Comparison of ENCODE assay signal across 8 cellular contexts in the genomic region with DNA sequence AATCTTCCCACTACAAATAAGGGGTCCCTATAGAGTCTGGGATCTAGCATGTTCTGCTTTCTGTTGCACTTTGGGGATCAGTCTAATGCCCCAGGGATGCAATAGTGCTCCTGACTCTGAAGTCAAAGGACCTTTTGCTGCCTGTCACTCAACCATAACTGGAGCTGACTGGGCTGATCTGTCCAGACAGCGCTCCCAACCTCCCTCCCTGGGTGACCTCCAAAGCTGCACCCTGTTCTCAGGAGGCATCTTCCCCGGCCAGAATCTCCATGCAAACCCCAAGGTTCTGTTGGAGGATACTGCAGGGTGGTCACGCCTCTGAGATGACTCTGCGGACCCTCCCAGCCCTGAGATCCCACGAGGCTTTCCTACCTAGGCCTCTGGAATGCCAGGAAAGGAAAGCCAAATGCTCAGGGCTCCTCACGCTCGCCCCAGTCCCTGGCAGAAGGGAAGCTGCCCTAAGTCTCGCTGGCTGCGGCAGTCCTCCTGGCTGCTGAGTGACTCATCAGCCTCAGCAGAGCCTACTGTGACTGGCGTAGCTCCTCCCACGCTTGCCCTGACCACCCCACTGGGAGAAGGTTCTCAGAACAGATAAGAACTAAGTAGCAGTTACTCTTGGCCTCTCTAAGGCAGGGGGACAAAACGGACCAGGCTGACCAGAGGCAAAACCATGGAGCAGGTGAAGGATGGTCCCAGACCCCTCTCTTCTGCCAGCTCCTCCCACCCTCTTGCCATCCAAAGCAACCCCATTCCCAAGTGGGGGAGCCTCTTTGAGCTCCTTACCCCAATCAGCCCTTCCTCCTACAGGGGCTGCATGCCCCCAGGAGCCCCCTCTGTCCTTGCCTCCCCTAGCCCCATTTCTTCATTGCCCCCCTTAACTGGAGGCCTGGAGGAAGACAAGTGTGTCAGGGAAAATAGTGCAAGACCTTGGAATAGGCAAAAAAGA.
A peak's percentile ranks its signal among the peaks of the same experiment; 100 is the strongest.
DNase-seq lines count a peak whose midpoint lies in the region; ATAC-seq and TF ChIP-seq lines count a peak whose summit lies in the region.

No MANE protein-coding gene starts in this region.

- no peak overlapping the region for H3K14ac ChIP-seq in mesenchymal stem cell (ENCODE audit: low read length in 2 of 2)

- H2AFZ ChIP-seq in mammary epithelial cell (ENCODE audit: low read depth, low read length) (peak overlapping the region; percentile 22), mesenchymal stem cell (ENCODE audit: low read depth, low read length) (no peak overlapping the region)

- H3K4me2 ChIP-seq in mammary epithelial cell (ENCODE audit: insufficient read depth, low read depth, low read length) (peak overlapping the region; percentile 16), mesenchymal stem cell (ENCODE audit: low read length, poor library complexity, severe bottlenecking) (peak overlapping the region; percentile 40)

- peak overlapping the region in 1 of 2 experiments; percentile 47 for H2BK12ac ChIP-seq in mesenchymal stem cell (ENCODE audit: low read length in 2 of 2)

- H4K20me1 ChIP-seq in mammary epithelial cell (ENCODE audit: insufficient read depth, low read length) = no peaks in the 10 kb centered on the region

- WGBS in mammary epithelial cell (ENCODE audit: low coverage, missing lambda C conversion rate) = 0% methylated on average over 5 of the region's 12 CpGs
- 20% methylated on average over 12 of the region's 12 CpGs for WGBS in mesenchymal stem cell

- no peaks in the 10 kb centered on the region for H3K36me3 ChIP-seq in WERI-Rb-1
- H3K36me3 ChIP-seq in mammary epithelial cell (ENCODE audit: insufficient read depth, low read length) = no peaks in the 10 kb centered on the region
- no peaks in the 10 kb centered on the region for H3K36me3 ChIP-seq in mesenchymal stem cell (ENCODE audit: control insufficient read depth in 1 of 2, insufficient read depth in 2 of 2, low read depth in 1 of 2, low read length in 2 of 2)

- H3K4ac ChIP-seq in mesenchymal stem cell (ENCODE audit: low read depth in 1 of 2, low read length in 2 of 2) = no peak overlapping the region

- H2BK120ac ChIP-seq in mesenchymal stem cell (ENCODE audit: low read depth, low read length) = no peak overlapping the region

- no peaks in the 10 kb centered on the region for H3K27me3 ChIP-seq in WERI-Rb-1 (ENCODE audit: insufficient read depth, low read depth, severe bottlenecking)
- H3K27me3 ChIP-seq in mammary epithelial cell (ENCODE audit: insufficient read depth, low read length) = peaks cover 4% of the 10 kb centered on the region
- no peaks in the 10 kb centered on the region for H3K27me3 ChIP-seq in mesenchymal stem cell (ENCODE audit: control insufficient read depth in 1 of 2, insufficient read depth in 1 of 2, low read length in 2 of 2)

- no peak overlapping the region for H2BK5ac ChIP-seq in mesenchymal stem cell (ENCODE audit: low read depth, low read length, poor library complexity, severe bottlenecking)

- H3K4me1 ChIP-seq in mammary epithelial cell (ENCODE audit: insufficient read depth, low read length) (peaks cover 15% of the 10 kb centered on the region), mesenchymal stem cell (ENCODE audit: control insufficient read depth, insufficient read depth, low read depth, low read length) (peaks cover 34% of the 10 kb centered on the region)

- BruUV-seq in mammary epithelial cell (replicated peaks; lab: Mats Ljungman, UMichigan) = no TSS peak

- ATAC-seq in HG03520 (IDR thresholded peaks at IDR 0.05; ENCODE audit: unreplicated experiment) (no peak), GM21619 (IDR thresholded peaks at IDR 0.05; ENCODE audit: unreplicated experiment) (no peak)

- H4K91ac ChIP-seq in mesenchymal stem cell (ENCODE audit: low read length) = no peak overlapping the region

- H3K9ac ChIP-seq in mammary epithelial cell (ENCODE audit: insufficient read depth, low read length) (no peak overlapping the region), mesenchymal stem cell (ENCODE audit: low read length) (peak overlapping the region; percentile 34)

- CTCF ChIA-PET in mammary epithelial cell (lab: Charles Lee; ENCODE audit: low non-redundant PET) = no interaction called here

- H3K18ac ChIP-seq in mesenchymal stem cell (ENCODE audit: low read depth in 1 of 2, low read length in 2 of 2) = peak overlapping the region in 1 of 2 experiments; percentile 32

- no peaks in the 10 kb centered on the region for H3K79me1 ChIP-seq in mesenchymal stem cell (replicated peaks; ENCODE audit: low read length, poor library complexity, severe bottlenecking)

- no peaks in the 10 kb centered on the region for H3K79me2 ChIP-seq in mammary epithelial cell (ENCODE audit: insufficient read depth, low read length)

- TF ChIP-seq CTCF in WERI-Rb-1 (IDR thresholded peaks at IDR 0.05; ENCODE audit: low read depth, low read length) = no peak
- TF ChIP-seq CTCF in mammary epithelial cell (conservative IDR thresholded peaks at IDR 0.05 in 1 of 2, IDR thresholded peaks at IDR 0.05 in 1 of 2; ENCODE audit: extremely low read depth in 1 of 2, insufficient read depth in 1 of 2, low read depth in 1 of 2, low read length in 2 of 2) = no peak

- no peak overlapping the region for H2BK15ac ChIP-seq in mesenchymal stem cell (ENCODE audit: low read depth, poor library complexity, severe bottlenecking)

- no peak overlapping the region for H4K8ac ChIP-seq in mesenchymal stem cell (ENCODE audit: low read length)

- in situ Hi-C loops in mammary epithelial cell (cut with MboI; ENCODE audit: low sequenced_read_pairs in 2 of 2) = no loop called here

- intact Hi-C loops in mammary epithelial cell (cut with micrococcal nuclease) = no loop called here

- peak overlapping the region; percentile 24 for H2AK5ac ChIP-seq in mesenchymal stem cell (ENCODE audit: low read length, severe bottlenecking)

- no peak overlapping the region for H3K23ac ChIP-seq in mesenchymal stem cell (ENCODE audit: low read length in 2 of 2)

- no peak overlapping the region for H3K27ac ChIP-seq in WERI-Rb-1
- no peak overlapping the region for H3K27ac ChIP-seq in mammary epithelial cell (ENCODE audit: insufficient read depth, low read depth, low read length)
- H3K27ac ChIP-seq in mesenchymal stem cell (ENCODE audit: low read length, poor library complexity, severe bottlenecking) = peak overlapping the region; percentile 35

- no peaks in the 10 kb centered on the region for H3K9me3 ChIP-seq in WERI-Rb-1 (ENCODE audit: severe bottlenecking)
- peaks cover 17% of the 10 kb centered on the region for H3K9me3 ChIP-seq in mammary epithelial cell (replicated peaks; ENCODE audit: insufficient read depth, low read length)
- H3K9me3 ChIP-seq in mesenchymal stem cell (ENCODE audit: control insufficient read depth, low read length) = no peaks in the 10 kb centered on the region

- DNase-seq in CMK (ENCODE audit: low read depth) (peak; percentile 68), HuH-7.5 (ENCODE audit: low spot score) (peak; percentile 62), WERI-Rb-1 (peak; percentile 81), mammary epithelial cell (peak; percentile 78), mesenchymal stem cell (peak; percentile 84)
- DNase-seq in stimulated activated CD8-positive, alpha-beta memory T cell treated with anti-CD3 and anti-CD28 coated beads, Interleukin-7, amount 100 ng/mL, for 1 hour (ENCODE audit: low read depth in 2 of 2) = peak; percentile 37 to 45

- dilution Hi-C loops in mammary epithelial cell (cut with HindIII; ENCODE audit: low sequenced_read_pairs) = no loop called here

- H3K4me3 ChIP-seq in WERI-Rb-1 (ENCODE audit: low read depth, low read length) (no peak overlapping the region), mammary epithelial cell (replicated peaks in 1 of 3; ENCODE audit: insufficient read depth in 1 of 3, low read depth in 2 of 3, low read length in 3 of 3) (no peak overlapping the region), mesenchymal stem cell (ENCODE audit: insufficient read depth in 1 of 2, low read depth in 1 of 2, low read length in 2 of 2) (peak overlapping the region in 1 of 2 experiments; percentile 43)
